16 cellular contexts compared by ENCODE assay signal in genomic region chr11:12142909-12143308, GRCh38. TPM values are rescaled to one million over a fixed set of nuclear protein-coding genes. Genes with fewer than 3 reads are reported as not detected.
DNase-seq lines count a peak whose midpoint lies in the region; ATAC-seq and TF ChIP-seq lines count a peak whose summit lies in the region.
"Had no signal": no experiment of that assay in that cellular context is flagged by ENCODE, and none has a peak within 500 bp of the region (broad histone marks: within the 10 kb centered on the region; RNA-seq: fewer than 3 reads in every experiment).

No MANE protein-coding gene starts in this region.

- H3K18ac ChIP-seq in IMR-90 (ENCODE audit: low read depth, low read length) = no peak overlapping the region

- peak overlapping the region; percentile 38; the same call in 1 of the 2 replicates for H2BK20ac ChIP-seq in IMR-90 (ENCODE audit: low read depth, low read length)

- H3K27me3 Mint-ChIP-seq in chondrocyte (ENCODE audit: low read depth) (no peaks in the 10 kb centered on the region), neural progenitor cell (ENCODE audit: insufficient read depth, low read depth) (peaks cover 9% of the 10 kb centered on the region)

- H3K4me3 ChIP-seq in BLaER1 = no peak overlapping the region
- no peak overlapping the region for H3K4me3 ChIP-seq in IMR-90 (ENCODE audit: insufficient read depth, low read depth, low read length)
- H3K4me3 ChIP-seq in osteoblast (ENCODE audit: insufficient read depth, low read length) = no peak overlapping the region
- H3K4me3 ChIP-seq in neural progenitor cell = no peak overlapping the region
- H3K4me3 ChIP-seq: MG63, mucosa of descending colon had no signal

- no peaks in the 10 kb centered on the region for H3F3A ChIP-seq in neural progenitor cell (ENCODE audit: low read depth)

- peak overlapping the region; percentile 48 for H3K4ac ChIP-seq in IMR-90 (ENCODE audit: low read depth, low read length)

- intact Hi-C loops in IMR-90 (cut with micrococcal nuclease) = no loop called here

- peaks cover 46 to 85% of the 10 kb centered on the region in 2 experiments for H3K79me1 ChIP-seq in IMR-90 (ENCODE audit: low read depth in 1 of 2, low read length in 2 of 2)

- H3K23ac ChIP-seq in IMR-90 (ENCODE audit: low read depth, low read length) = peak overlapping the region; percentile 71

- peak overlapping the region; percentile 62; the same call in 1 of the 2 replicates for H2AK5ac ChIP-seq in IMR-90 (ENCODE audit: low read depth, low read length)

- peaks cover 21% of the 10 kb centered on the region for H3K36me3 Mint-ChIP-seq in chondrocyte (ENCODE audit: low read depth)
- no peaks in the 10 kb centered on the region for H3K36me3 Mint-ChIP-seq in neural progenitor cell

- peak overlapping the region; percentile 34 for H2BK5ac ChIP-seq in IMR-90 (ENCODE audit: low read depth, low read length, poor library complexity, severe bottlenecking)

- TF ChIP-seq CTCF in IMR-90 (conservative IDR thresholded peaks at IDR 0.05; ENCODE audit: low read depth, low read length) (no peak), chondrocyte (IDR thresholded peaks at IDR 0.05) (no peak), osteoblast (IDR thresholded peaks at IDR 0.05; ENCODE audit: extremely low read depth, low read depth, low read length) (no peak), neural progenitor cell (IDR thresholded peaks at IDR 0.05) (no peak)

- H3K27me3 ChIP-seq in BLaER1 (no peaks in the 10 kb centered on the region), IMR-90 (ENCODE audit: control insufficient read depth, insufficient read depth, low read length) (no peaks in the 10 kb centered on the region), osteoblast (ENCODE audit: insufficient read depth, low read length) (no peaks in the 10 kb centered on the region), neural progenitor cell (no peaks in the 10 kb centered on the region)
- H3K27me3 ChIP-seq: MG63 had no signal

- H3K4me1 Mint-ChIP-seq in chondrocyte (ENCODE audit: low read depth) = peaks cover 76% of the 10 kb centered on the region
- H3K4me1 Mint-ChIP-seq in neural progenitor cell = peaks cover 8% of the 10 kb centered on the region

- no peak overlapping the region for H2AK9ac ChIP-seq in IMR-90 (replicated peaks; ENCODE audit: low read depth, low read length, poor library complexity)

- H3K9ac ChIP-seq in BLaER1 (no peak overlapping the region), IMR-90 (ENCODE audit: low read depth, low read length) (no peak overlapping the region), neural progenitor cell (no peak overlapping the region)

- POLR2A ChIA-PET in IMR-90 (lab: Charles Lee; ENCODE audit: unreplicated experiment) = no interaction called here

- H3K27ac Mint-ChIP-seq in chondrocyte (ENCODE audit: unreplicated experiment) (peak overlapping the region; percentile 65), neural progenitor cell (no peak overlapping the region)

- CTCF ChIA-PET in IMR-90 (lab: Yijun Ruan, JAX) = no interaction called here

- DNase-seq in IMR-90 = no peak
- DNase-seq in chondrocyte (ENCODE audit: low spot score) = no peak
- DNase-seq in osteoblast (ENCODE audit: insufficient read length, low spot score, missing footprints) = no peak
- no peak for DNase-seq in neural progenitor cell (ENCODE audit: low spot score)
- no peak for DNase-seq in NCI-H1417 (lab: John Stamatoyannopoulos, UW)
- no peak for DNase-seq in DMS53 treated with DMSO at 0.1 percent for 48 hours (lab: John Stamatoyannopoulos, UW; ENCODE audit: unreplicated experiment)
- DNase-seq in C1 segment of cervical spinal cord (lab: John Stamatoyannopoulos, UW) = no peak
- DNase-seq: anterior cingulate cortex; effector CD8-positive, alpha-beta T cell; GDM1; MG63; NCI-H2107; NCI-H82; RPMI8226 had no signal

- H2BK15ac ChIP-seq in IMR-90 (ENCODE audit: low read depth, low read length) = 0 out of 3 replicates have a peak overlapping the region, but pooled peaks have one; percentile 15

- H4K5ac ChIP-seq in IMR-90 (ENCODE audit: low read depth, low read length) = 0 out of 2 replicates have a peak overlapping the region, but pooled peaks have one; percentile 0

- no peak overlapping the region for H3K4me3 Mint-ChIP-seq in chondrocyte (ENCODE audit: unreplicated experiment)
- no peak overlapping the region for H3K4me3 Mint-ChIP-seq in neural progenitor cell

- H4K20me1 ChIP-seq in BLaER1 (no peaks in the 10 kb centered on the region), IMR-90 (ENCODE audit: insufficient read depth, low read length) (peaks cover 57% of the 10 kb centered on the region), osteoblast (ENCODE audit: insufficient read depth, low read length) (peaks cover 2% of the 10 kb centered on the region), neural progenitor cell (ENCODE audit: low read depth) (no peaks in the 10 kb centered on the region)

- peak overlapping the region; percentile 31; the same call in 1 of the 2 replicates for H4K91ac ChIP-seq in IMR-90 (ENCODE audit: insufficient read depth, low read depth, low read length)

- H3K36me3 ChIP-seq in BLaER1 (no peaks in the 10 kb centered on the region), IMR-90 (ENCODE audit: control insufficient read depth, insufficient read depth, low read length) (peaks cover 16% of the 10 kb centered on the region), osteoblast (ENCODE audit: insufficient read depth, low read length) (peaks cover 75% of the 10 kb centered on the region), neural progenitor cell (no peaks in the 10 kb centered on the region)

- H3K4me2 ChIP-seq in BLaER1 (peak overlapping the region; percentile 62; the same call in 1 of the 2 replicates), IMR-90 (ENCODE audit: low read depth, low read length) (no peak overlapping the region), osteoblast (ENCODE audit: insufficient read depth, low read length) (no peak overlapping the region), neural progenitor cell (no peak overlapping the region)

- no CpG with 5 or more reads among the region's 3 CpGs for WGBS in IMR-90 (ENCODE audit: extremely low coverage in 2 of 2, insufficient read length in 1 of 2), 2 experiments

- H3K79me2 ChIP-seq in osteoblast (ENCODE audit: insufficient read depth, low read length) = peaks cover 88% of the 10 kb centered on the region
- no peaks in the 10 kb centered on the region for H3K79me2 ChIP-seq in neural progenitor cell (ENCODE audit: low read depth)

- peak overlapping the region; percentile 78 for H3K14ac ChIP-seq in IMR-90 (replicated peaks; ENCODE audit: low read depth, low read length)

- dilution Hi-C loops in IMR-90 (cut with HindIII; ENCODE audit: low sequenced_read_pairs, unreplicated experiment) = no loop called here

- no peaks in the 10 kb centered on the region for H3K9me3 ChIP-seq in BLaER1
- H3K9me3 ChIP-seq in IMR-90 (ENCODE audit: control insufficient read depth, insufficient read depth, low read length) = no peaks in the 10 kb centered on the region
- no peaks in the 10 kb centered on the region for H3K9me3 ChIP-seq in osteoblast (ENCODE audit: low read depth, low read length)
- H3K9me3 ChIP-seq in neural progenitor cell (ENCODE audit: low read depth) = no peaks in the 10 kb centered on the region
- H3K9me3 ChIP-seq: MG63, mucosa of descending colon had no signal

- H4K8ac ChIP-seq in IMR-90 (ENCODE audit: low read depth in 2 of 2, low read length in 2 of 2) = peak overlapping the region in 1 of 2 experiments; percentile 46; a peak in 2 of 4 replicates

- no peak overlapping the region for H3K56ac ChIP-seq in IMR-90 (ENCODE audit: extremely low read depth, insufficient read depth, low read length)

- no peak for TF ChIP-seq POLR2A in IMR-90 (IDR thresholded peaks at IDR 0.05; ENCODE audit: low read depth, low read length)

- H2AFZ ChIP-seq in IMR-90 (replicated peaks; ENCODE audit: low read length, poor library complexity) (no peak overlapping the region), osteoblast (ENCODE audit: low read length) (no peak overlapping the region), neural progenitor cell (replicated peaks) (no peak overlapping the region)

- BruUV-seq in IMR-90 (replicated peaks; lab: Mats Ljungman, UMichigan) = no TSS peak

- no peak for ATAC-seq in IMR-90 (ENCODE audit: low read depth)

- no peak for TF ChIP-seq RAD21 in IMR-90 (IDR thresholded peaks at IDR 0.05; ENCODE audit: low read length)

- peaks cover 60% of the 10 kb centered on the region for H3K9me1 ChIP-seq in IMR-90 (ENCODE audit: insufficient read depth, low read length)

- in situ Hi-C loops in IMR-90 (cut with MboI; ENCODE audit: low sequenced_read_pairs) = no loop called here

- no peaks in the 10 kb centered on the region for H3K9me3 Mint-ChIP-seq in chondrocyte (ENCODE audit: low read depth)
- H3K9me3 Mint-ChIP-seq in neural progenitor cell = peaks cover 2% of the 10 kb centered on the region

- peak overlapping the region; percentile 15; the same call in 1 of the 2 replicates for H3K27ac ChIP-seq in BLaER1
- no peak overlapping the region; the same call in 1 of the 2 replicates for H3K27ac ChIP-seq in IMR-90 (ENCODE audit: insufficient read depth, low read length)
- H3K27ac ChIP-seq in osteoblast (ENCODE audit: low read depth, low read length) = peak overlapping the region; percentile 98
- H3K27ac ChIP-seq in neural progenitor cell = no peak overlapping the region

- peak overlapping the region; percentile 28; the same call in 1 of the 2 replicates for H2BK120ac ChIP-seq in IMR-90 (ENCODE audit: low read depth, low read length)

- peaks cover 48% of the 10 kb centered on the region for H3K4me1 ChIP-seq in BLaER1
- H3K4me1 ChIP-seq in IMR-90 (ENCODE audit: control insufficient read depth, insufficient read depth, low read length) = peaks cover 47% of the 10 kb centered on the region
- H3K4me1 ChIP-seq in osteoblast (ENCODE audit: insufficient read depth, low read length) = peaks cover 66% of the 10 kb centered on the region
- H3K4me1 ChIP-seq in neural progenitor cell = peaks cover 5% of the 10 kb centered on the region

TF ChIP-seq in IMR-90, 13 proteins besides CTCF, POLR2A, EP300 and RAD21 (continues in another document):
- no peak for TF ChIP-seq BHLHE40 (IDR thresholded peaks at IDR 0.05; ENCODE audit: low read depth, low read length)
- TF ChIP-seq ELK1 (IDR thresholded peaks at IDR 0.05; ENCODE audit: borderline replicate concordance, low read depth, low read length) = no peak

RNA-seq across cellular contexts. Expression of gene MICAL2, which starts 32.5 kb away (rescaled TPM):
- total RNA-seq in IMR-90 (2012; rRNA removed) (285 and 336 TPM in 2 replicates), chondrocyte (296 to 393 TPM (median 372 TPM) in 3 replicates), osteoblast (109 and 156 TPM in 2 replicates), neural progenitor cell (ENCODE audit: low replicate concordance) (0.60 and 0.68 TPM in 2 replicates)
- 141 and 170 TPM in 2 replicates for polyA plus RNA-seq in IMR-90 (2012; rRNA removed)
- 63.9 and 84.9 TPM in 2 replicates for polyA plus RNA-seq in IMR-90 (2012; cell fraction: cytosol; rRNA removed)
- polyA plus RNA-seq in IMR-90 (2012; cell fraction: nucleus; rRNA removed; ENCODE audit: low replicate concordance) = 109 and 162 TPM in 2 replicates

Comparison
In these comparisons a context has a peak if more than half of its experiments do, and no peak if none do; other contexts are left out.
1. H3K27ac ChIP-seq: peak in BLaER1 (single experiment) and osteoblast (single experiment); none in IMR-90 (single experiment) and neural progenitor cell (single experiment).
2. RNA of gene MICAL2, which starts 32.5 kb away (total RNA-seq): 296 to 393 TPM in chondrocyte, 285 to 336 TPM in IMR-90 and 109 to 156 TPM in osteoblast; 0.60 to 0.68 TPM in neural progenitor cell; every median in the first group is over 10 times any median in the second.